13 cellular contexts compared by ENCODE assay signal in genomic region chr11:35290876-35291275, GRCh38.
"Had no signal": no experiment of that assay in that cellular context is flagged by ENCODE, and none has a peak within 500 bp of the region (broad histone marks: within the 10 kb centered on the region; RNA-seq: fewer than 3 reads in every experiment).

No MANE protein-coding gene starts in this region.

- H3K4me3 ChIP-seq: left lung, thyroid gland had no signal

- H3K9me3 Mint-ChIP-seq: activated naive CD4-positive, alpha-beta T cell treated with anti-CD3 and anti-CD28 coated beads, Interleukin-2, amount 10 ng/mL, durations not matched to agents 7 days and 5 days; activated T-helper 2 cell treated with anti-CD3 and anti-CD28 coated beads, Interferon-gamma antibody, Interleukin-2, Interleukin-4, amounts not matched to agents 10 μg/mL and 5 μg/mL and 100 μg/mL, durations not matched to agents 14 hours and 24 hours and 36 hours; brain; endodermal cell; memory B cell; neural crest cell had no signal

- H3K4me1 Mint-ChIP-seq: endodermal cell, neural crest cell had no signal

- H3K27me3 ChIP-seq: left lung, thyroid gland had no signal

- H3K4me3 Mint-ChIP-seq: activated CD4-positive, alpha-beta T cell treated with anti-CD3 and anti-CD28 coated beads, Interleukin-2, amount 10 ng/mL, durations not matched to agents 24 days and 14 days; activated naive CD4-positive, alpha-beta T cell treated with anti-CD3 and anti-CD28 coated beads, Interleukin-2, amount 10 ng/mL, durations not matched to agents 7 days and 5 days; brain; endodermal cell; memory B cell; neural crest cell had no signal

- H3K4me1 ChIP-seq: parathyroid adenoma, thyroid gland had no signal

- DNase-seq: activated CD4-positive, alpha-beta T cell treated with anti-CD3 and anti-CD28 coated beads, Interleukin-2, amount 10 ng/mL, durations not matched to agents 24 days and 14 days; activated naive CD4-positive, alpha-beta T cell treated with anti-CD3 and anti-CD28 coated beads, Interleukin-2, amount 10 ng/mL, durations not matched to agents 7 days and 5 days; amniotic stem cell; cerebellar nuclear complex; endodermal cell; left lung; T-helper 1 cell; thyroid gland had no signal

- H3K27ac Mint-ChIP-seq: activated CD4-positive, alpha-beta T cell treated with anti-CD3 and anti-CD28 coated beads, Interleukin-2, amount 10 ng/mL, durations not matched to agents 24 days and 14 days; activated naive CD4-positive, alpha-beta T cell treated with anti-CD3 and anti-CD28 coated beads, Interleukin-2, amount 10 ng/mL, durations not matched to agents 7 days and 5 days; activated T-helper 2 cell treated with anti-CD3 and anti-CD28 coated beads, Interferon-gamma antibody, Interleukin-2, Interleukin-4, amounts not matched to agents 10 μg/mL and 5 μg/mL and 100 μg/mL, durations not matched to agents 14 hours and 24 hours and 36 hours; brain; endodermal cell; memory B cell had no signal

- H3K9ac ChIP-seq: parathyroid adenoma had no signal

- H2AFZ ChIP-seq: parathyroid adenoma had no signal

- H3K79me2 ChIP-seq: parathyroid adenoma had no signal

- H3K36me3 Mint-ChIP-seq: activated naive CD4-positive, alpha-beta T cell treated with anti-CD3 and anti-CD28 coated beads, Interleukin-2, amount 10 ng/mL, durations not matched to agents 7 days and 5 days; memory B cell had no signal

- H3K27me3 Mint-ChIP-seq: activated CD4-positive, alpha-beta T cell treated with anti-CD3 and anti-CD28 coated beads, Interleukin-2, amount 10 ng/mL, durations not matched to agents 24 days and 14 days; brain; memory B cell had no signal

- ATAC-seq: left lung had no signal

- H3K9me3 ChIP-seq: left lung, thyroid gland had no signal

- H3K36me3 ChIP-seq: left lung, thyroid gland had no signal

- H3K27ac ChIP-seq: left lung, parathyroid adenoma, thyroid gland had no signal
